ENCODE assay signal across 8 cellular contexts in genomic region chr4:119113033-119113655, GRCh38. TPM values are rescaled to one million over a fixed set of nuclear protein-coding genes. Genes with fewer than 3 reads are reported as not detected.
DNase-seq lines count a peak whose midpoint lies in the region; ATAC-seq and TF ChIP-seq lines count a peak whose summit lies in the region.

No MANE protein-coding gene starts in this region.

- no peak for TF ChIP-seq CTCF in Calu3 (IDR thresholded peaks at IDR 0.05; ENCODE audit: unreplicated experiment)
- TF ChIP-seq CTCF in osteocyte (IDR thresholded peaks at IDR 0.05) = no peak
- no peak for TF ChIP-seq CTCF in natural killer cell (IDR thresholded peaks at IDR 0.05)

- peak overlapping the region; percentile 72 for H3K27ac Mint-ChIP-seq in Calu3 (ENCODE audit: unreplicated experiment)
- H3K27ac Mint-ChIP-seq in osteocyte (ENCODE audit: unreplicated experiment) = peak overlapping the region; percentile 35
- no peak overlapping the region for H3K27ac Mint-ChIP-seq in natural killer cell

- no peaks in the 10 kb centered on the region for H3K27me3 Mint-ChIP-seq in Calu3 (ENCODE audit: unreplicated experiment)
- no peaks in the 10 kb centered on the region for H3K27me3 Mint-ChIP-seq in osteocyte (ENCODE audit: unreplicated experiment)
- peaks cover 5 to 10% of the 10 kb centered on the region in 2 donors for H3K27me3 Mint-ChIP-seq in natural killer cell (ENCODE audit: low read depth in 2 of 2)

- DNase-seq in Calu3 = no peak
- peak; percentile 81 for DNase-seq in NOMO-1 treated with dmso at 0.1 percent for 144 hours (lab: John Stamatoyannopoulos, UW; ENCODE audit: unreplicated experiment)
- DNase-seq in epidermal melanocyte (ENCODE audit: insufficient read length, low spot score) = peak; percentile 41
- no peak for DNase-seq in osteocyte (ENCODE audit: extremely low spot score, unreplicated experiment)
- no peak for DNase-seq in NK-92 treated with Interleukin-12 subunit alpha and Interleukin-12 subunit beta, amount 100 ng/mL, for 24 hours (lab: John Stamatoyannopoulos, UW)
- no peak for DNase-seq in NCI-H2196 (lab: John Stamatoyannopoulos, UW; ENCODE audit: unreplicated experiment)
- DNase-seq in HK-2 (ENCODE audit: unreplicated experiment) = no peak
- DNase-seq in natural killer cell = no peak

- intact Hi-C loops in Calu3 (cut with micrococcal nuclease; ENCODE audit: unreplicated experiment) = no loop called here
- intact Hi-C loops in natural killer cell (cut with micrococcal nuclease) = no loop called here

- CTCF ChIA-PET in Calu3 (lab: Charles Lee) = no interaction called here

- no peak for ATAC-seq in natural killer cell

- BruUV-seq in Calu3 (replicated peaks; lab: Mats Ljungman, UMichigan) = no TSS peak

- H3K9me3 Mint-ChIP-seq in Calu3 (ENCODE audit: low read depth, unreplicated experiment) = no peaks in the 10 kb centered on the region
- no peaks in the 10 kb centered on the region for H3K9me3 Mint-ChIP-seq in osteocyte (ENCODE audit: unreplicated experiment)
- H3K9me3 Mint-ChIP-seq in natural killer cell = no peaks in the 10 kb centered on the region

- H3K4me3 Mint-ChIP-seq in Calu3 (ENCODE audit: low read depth, unreplicated experiment) = no peak overlapping the region
- H3K4me3 Mint-ChIP-seq in osteocyte (ENCODE audit: unreplicated experiment) = no peak overlapping the region
- H3K4me3 Mint-ChIP-seq in natural killer cell = no peak overlapping the region

- no peaks in the 10 kb centered on the region for H3K36me3 Mint-ChIP-seq in Calu3 (ENCODE audit: insufficient read depth, unreplicated experiment)
- H3K36me3 Mint-ChIP-seq in osteocyte (ENCODE audit: unreplicated experiment) = no peaks in the 10 kb centered on the region
- H3K36me3 Mint-ChIP-seq in natural killer cell = no peaks in the 10 kb centered on the region

- peaks cover 12% of the 10 kb centered on the region for H3K4me1 Mint-ChIP-seq in Calu3 (ENCODE audit: low read depth, unreplicated experiment)
- H3K4me1 Mint-ChIP-seq in osteocyte (ENCODE audit: unreplicated experiment) = peaks cover 21% of the 10 kb centered on the region
- H3K4me1 Mint-ChIP-seq in natural killer cell = no peaks in the 10 kb centered on the region

RNA-seq across cellular contexts. Expression of gene MYOZ2, which starts 22.5 kb away (rescaled TPM):
- total RNA-seq in Calu3 (2022) (not detected in 2 replicates), osteocyte (not detected in 2 replicates), natural killer cell (not detected)

Comparison
In these comparisons a context has a peak if more than half of its experiments do, and no peak if none do; other contexts are left out.
1. DNase-seq: peak in NOMO-1 treated with dmso at 0.1 percent for 144 hours (single experiment) and epidermal melanocyte (single experiment); none in Calu3 (single experiment), osteocyte (single experiment), NK-92 treated with Interleukin-12 subunit alpha and Interleukin-12 subunit beta, amount 100 ng/mL, for 24 hours (single experiment), NCI-H2196 (single experiment), HK-2 (single experiment) and natural killer cell (single experiment).
2. H3K27ac Mint-ChIP-seq: peak in Calu3 (single experiment) and osteocyte (single experiment); none in natural killer cell (0 of 2).